Comparison of ENCODE assay signal across 28 cellular contexts in genomic region chr9:36323926-36324325, GRCh38.
"Had no signal": no experiment of that assay in that cellular context is flagged by ENCODE, and none has a peak within 500 bp of the region (broad histone marks: within the 10 kb centered on the region; RNA-seq: fewer than 3 reads in every experiment).

No MANE protein-coding gene starts in this region.

- H3K27ac ChIP-seq: adrenal gland, body of pancreas, cardiac muscle cell, coronary artery, dorsolateral prefrontal cortex, heart right ventricle, hepatocyte had no signal

- H3K27ac Mint-ChIP-seq: activated CD4-positive, alpha-beta memory T cell treated with anti-CD3 and anti-CD28 coated beads, Interleukin-2, amount 10 ng/mL, durations not matched to agents 7 days and 5 days; activated CD4-positive, alpha-beta T cell treated with anti-CD3 and anti-CD28 coated beads for 36 hours; activated CD4-positive, alpha-beta T cell treated with anti-CD3 and anti-CD28 coated beads, Interleukin-2, amount 10 ng/mL, durations not matched to agents 24 days and 14 days; activated naive CD4-positive, alpha-beta T cell treated with anti-CD3 and anti-CD28 coated beads for 36 hours; activated naive CD4-positive, alpha-beta T cell treated with anti-CD3 and anti-CD28 coated beads, Interleukin-2, amount 50 U/mL, for 24 hours; activated naive CD8-positive, alpha-beta T cell treated with anti-CD3 and anti-CD28 coated beads for 36 hours; activated naive CD8-positive, alpha-beta T cell treated with anti-CD3 and anti-CD28 coated beads, Interleukin-2, amount 50 U/mL, for 24 hours; activated T-helper 2 cell treated with anti-CD3 and anti-CD28 coated beads, Interferon-gamma antibody, Interleukin-2, Interleukin-4, amounts not matched to agents 10 μg/mL and 5 μg/mL and 100 μg/mL, durations not matched to agents 14 hours and 24 hours and 36 hours; endodermal cell had no signal

- H3K36me3 Mint-ChIP-seq: activated naive CD4-positive, alpha-beta T cell treated with anti-CD3 and anti-CD28 coated beads, Interleukin-2, amount 50 U/mL, for 24 hours; activated naive CD8-positive, alpha-beta T cell treated with anti-CD3 and anti-CD28 coated beads for 36 hours had no signal

- H3K4me2 ChIP-seq: hepatocyte had no signal

- H3K4me3 ChIP-seq: adrenal gland, body of pancreas, cardiac muscle cell, coronary artery, dorsolateral prefrontal cortex, heart right ventricle, hepatocyte had no signal

- H3K27me3 Mint-ChIP-seq: activated CD4-positive, alpha-beta memory T cell treated with anti-CD3 and anti-CD28 coated beads, Interleukin-2, amount 10 ng/mL, durations not matched to agents 7 days and 5 days; activated CD4-positive, alpha-beta T cell treated with anti-CD3 and anti-CD28 coated beads for 36 hours; activated CD4-positive, alpha-beta T cell treated with anti-CD3 and anti-CD28 coated beads, Interleukin-2, amount 10 ng/mL, durations not matched to agents 24 days and 14 days; activated naive CD4-positive, alpha-beta T cell treated with anti-CD3 and anti-CD28 coated beads, Interleukin-2, amount 50 U/mL, for 24 hours; activated naive CD8-positive, alpha-beta T cell treated with anti-CD3 and anti-CD28 coated beads for 36 hours; activated naive CD8-positive, alpha-beta T cell treated with anti-CD3 and anti-CD28 coated beads, Interleukin-2, amount 50 U/mL, for 24 hours; dendritic cell treated with granulocyte-macrophage colony-stimulating factor and Interleukin-4, amounts not matched to agents 40 ng/mL and 50 ng/mL, for 4 days had no signal

- DNase-seq: activated CD4-positive, alpha-beta memory T cell treated with anti-CD3 and anti-CD28 coated beads, Interleukin-2, amount 10 ng/mL, durations not matched to agents 7 days and 5 days; activated CD4-positive, alpha-beta T cell treated with anti-CD3 and anti-CD28 coated beads for 36 hours; activated CD4-positive, alpha-beta T cell treated with anti-CD3 and anti-CD28 coated beads, Interleukin-2, amount 10 ng/mL, durations not matched to agents 24 days and 14 days; activated CD4-positive, CD25-positive, alpha-beta regulatory T cell; activated CD4-positive, CD25-positive, alpha-beta regulatory T cell treated with anti-CD3 and anti-CD28 coated beads, Interleukin-2, amount 50 U/mL, for 72 hours; activated effector memory CD4-positive, alpha-beta T cell treated with anti-CD3 and anti-CD28 coated beads, Interleukin-2, amount 50 U/mL, for 16 hours; activated naive CD4-positive, alpha-beta T cell treated with anti-CD3 and anti-CD28 coated beads for 36 hours; activated naive CD8-positive, alpha-beta T cell treated with anti-CD3 and anti-CD28 coated beads for 36 hours; activated naive CD8-positive, alpha-beta T cell treated with anti-CD3 and anti-CD28 coated beads, Interleukin-2, amount 50 U/mL, for 24 hours; activated T-cell treated with anti-CD3 and anti-CD28 coated beads, Interleukin-2, amount 50 U/mL, for 4 hours; adrenal gland; amygdala; aorta; body of pancreas; central memory CD4-positive, alpha-beta T cell; dorsolateral prefrontal cortex; effector memory CD4-positive, alpha-beta T cell; endodermal cell; foreskin fibroblast; heart right ventricle had no signal

- H3K9me3 Mint-ChIP-seq: activated CD4-positive, alpha-beta memory T cell treated with anti-CD3 and anti-CD28 coated beads, Interleukin-2, amount 10 ng/mL, durations not matched to agents 7 days and 5 days; activated naive CD4-positive, alpha-beta T cell treated with anti-CD3 and anti-CD28 coated beads for 36 hours; activated naive CD4-positive, alpha-beta T cell treated with anti-CD3 and anti-CD28 coated beads, Interleukin-2, amount 50 U/mL, for 24 hours; activated naive CD8-positive, alpha-beta T cell treated with anti-CD3 and anti-CD28 coated beads for 36 hours; activated naive CD8-positive, alpha-beta T cell treated with anti-CD3 and anti-CD28 coated beads, Interleukin-2, amount 50 U/mL, for 24 hours; activated T-cell treated with anti-CD3 and anti-CD28 coated beads, Interleukin-2, amount 50 U/mL, for 4 hours; dendritic cell treated with granulocyte-macrophage colony-stimulating factor and Interleukin-4, amounts not matched to agents 40 ng/mL and 50 ng/mL, for 4 days had no signal

- H2AFZ ChIP-seq: hepatocyte had no signal

- H3K4me3 Mint-ChIP-seq: activated CD4-positive, alpha-beta memory T cell treated with anti-CD3 and anti-CD28 coated beads, Interleukin-2, amount 10 ng/mL, durations not matched to agents 7 days and 5 days; activated CD4-positive, alpha-beta T cell treated with anti-CD3 and anti-CD28 coated beads for 36 hours; activated CD4-positive, alpha-beta T cell treated with anti-CD3 and anti-CD28 coated beads, Interleukin-2, amount 10 ng/mL, durations not matched to agents 24 days and 14 days; activated naive CD4-positive, alpha-beta T cell treated with anti-CD3 and anti-CD28 coated beads for 36 hours; activated naive CD4-positive, alpha-beta T cell treated with anti-CD3 and anti-CD28 coated beads, Interleukin-2, amount 50 U/mL, for 24 hours; activated naive CD8-positive, alpha-beta T cell treated with anti-CD3 and anti-CD28 coated beads for 36 hours; activated naive CD8-positive, alpha-beta T cell treated with anti-CD3 and anti-CD28 coated beads, Interleukin-2, amount 50 U/mL, for 24 hours; activated T-cell treated with anti-CD3 and anti-CD28 coated beads, Interleukin-2, amount 50 U/mL, for 4 hours; dendritic cell treated with granulocyte-macrophage colony-stimulating factor and Interleukin-4, amounts not matched to agents 40 ng/mL and 50 ng/mL, for 4 days; endodermal cell had no signal

- H3K9me3 ChIP-seq: adrenal gland, body of pancreas had no signal

- H3K27me3 ChIP-seq: adrenal gland, body of pancreas, cardiac muscle cell, dorsolateral prefrontal cortex, hepatocyte had no signal

- H3K36me3 ChIP-seq: adrenal gland, cardiac muscle cell, heart right ventricle had no signal

- ATAC-seq: activated CD4-positive, alpha-beta T cell treated with anti-CD3 and anti-CD28 coated beads for 36 hours; activated naive CD8-positive, alpha-beta T cell treated with anti-CD3 and anti-CD28 coated beads, Interleukin-2, amount 50 U/mL, for 24 hours; activated T-cell treated with anti-CD3 and anti-CD28 coated beads, Interleukin-2, amount 50 U/mL, for 4 hours; body of pancreas; esophagus mucosa; heart right ventricle had no signal

- H3K4me1 Mint-ChIP-seq: activated CD4-positive, alpha-beta T cell treated with anti-CD3 and anti-CD28 coated beads for 36 hours; activated naive CD8-positive, alpha-beta T cell treated with anti-CD3 and anti-CD28 coated beads for 36 hours had no signal

- H3K79me2 ChIP-seq: hepatocyte had no signal

- FAIRE-seq: frontal cortex had no signal

- H3K4me1 ChIP-seq: adrenal gland had no signal
